11 cellular contexts compared by ENCODE assay signal in genomic region chr2:233142355-233142897, GRCh38.
DNase-seq lines count a peak whose midpoint lies in the region; ATAC-seq, FAIRE-seq and TF ChIP-seq lines count a peak whose summit lies in the region.
"Had no signal": no experiment of that assay in that cellular context is flagged by ENCODE, and none has a peak within 500 bp of the region (broad histone marks: within the 10 kb centered on the region; RNA-seq: fewer than 3 reads in every experiment).

No MANE protein-coding gene starts in this region.

- ATAC-seq in GM18909 (IDR thresholded peaks at IDR 0.05; ENCODE audit: poor library complexity, unreplicated experiment) = peak; percentile 81
- peak; percentile 77 for ATAC-seq in GM21737 (IDR thresholded peaks at IDR 0.05; ENCODE audit: unreplicated experiment)
- peak; percentile 95 for ATAC-seq in memory B cell (ENCODE audit: low read depth)

- no peak overlapping the region for H3K4me3 Mint-ChIP-seq in memory B cell
- H3K4me3 Mint-ChIP-seq: neural crest cell had no signal

- H3K27ac ChIP-seq in kidney (ENCODE audit: low read depth in 2 of 2, low read length in 2 of 2) = no peak overlapping the region
- H3K27ac ChIP-seq: thoracic aorta had no signal

- peaks cover 46% of the 10 kb centered on the region for H3K36me3 Mint-ChIP-seq in memory B cell

- no peak overlapping the region for H3K9ac ChIP-seq in kidney (ENCODE audit: low read length in 2 of 2)

- FAIRE-seq in kidney (lab: Jason Lieb, UNC) = no peak

- no peaks in the 10 kb centered on the region for H3K27me3 Mint-ChIP-seq in memory B cell

- DNase-seq in Jurkat, Clone E6-1 (ENCODE audit: low read depth, low spot score) = peak; percentile 71
- peak; percentile 23 to 44 for DNase-seq in memory B cell (ENCODE audit: low spot score in 2 of 2)
- no peak for DNase-seq in NCI-H510A (lab: John Stamatoyannopoulos, UW)
- DNase-seq in NCI-H2171 (lab: John Stamatoyannopoulos, UW) = no peak
- no peak for DNase-seq in hypothalamus (lab: John Stamatoyannopoulos, UW)
- DNase-seq in kidney = no peak
- DNase-seq: T-helper 9 cell had no signal

- no peak for TF ChIP-seq CTCF in kidney (IDR thresholded peaks at IDR 0.05; ENCODE audit: borderline replicate concordance, extremely low read depth, insufficient read depth)

- H3K36me3 ChIP-seq in kidney (ENCODE audit: control insufficient read depth in 1 of 2, insufficient read depth in 2 of 2, low read length in 2 of 2) = no peaks in the 10 kb centered on the region
- H3K36me3 ChIP-seq: thoracic aorta had no signal

- no peaks in the 10 kb centered on the region for H3K9me3 Mint-ChIP-seq in memory B cell

- no peaks in the 10 kb centered on the region for H3K9me3 ChIP-seq in kidney (ENCODE audit: control insufficient read depth in 1 of 2, low read length in 2 of 2)
- H3K9me3 ChIP-seq: thoracic aorta had no signal

- peaks cover 40% of the 10 kb centered on the region for H3K4me1 Mint-ChIP-seq in memory B cell

- intact Hi-C loops in kidney (cut with DNase I) = no loop called here

- peak overlapping the region; percentile 92 for H3K27ac Mint-ChIP-seq in memory B cell

- H3K4me1 ChIP-seq in kidney (ENCODE audit: control insufficient read depth in 1 of 2, insufficient read depth in 1 of 2, low read depth in 1 of 2, low read length in 2 of 2) = no peaks in the 10 kb centered on the region

- H3K4me3 ChIP-seq in Jurkat, Clone E6-1 (ENCODE audit: low read length) = no peak overlapping the region
- H3K4me3 ChIP-seq in kidney (ENCODE audit: low read length in 2 of 2) = no peak overlapping the region
- H3K4me3 ChIP-seq: thoracic aorta had no signal

Comparison
In these comparisons a context has a peak if more than half of its experiments do, and no peak if none do; other contexts are left out.
1. DNase-seq: peak in Jurkat, Clone E6-1 (single experiment) and memory B cell (2 of 2); none in NCI-H510A (single experiment), NCI-H2171 (single experiment), hypothalamus (0 of 51) and kidney (single experiment).
2. Peak in every context shown above with its lines, with median percentiles within 50 percentile points of each other: ATAC-seq.